18 cellular contexts compared by ENCODE assay signal in genomic region chr15:48421362-48421761, GRCh38.
"Had no signal": no experiment of that assay in that cellular context is flagged by ENCODE, and none has a peak within 500 bp of the region (broad histone marks: within the 10 kb centered on the region; RNA-seq: fewer than 3 reads in every experiment).

No MANE protein-coding gene starts in this region.

- H3K4me1 ChIP-seq: colonic mucosa, right atrium auricular region had no signal

- FAIRE-seq: endothelial cell of umbilical vein, islet of Langerhans had no signal

- H3K4me3 Mint-ChIP-seq: naive thymus-derived CD4-positive, alpha-beta T cell; nephron progenitor cell had no signal

- H3K4me2 ChIP-seq: smooth muscle cell had no signal

- H3K4me3 ChIP-seq: colonic mucosa, ovary, right atrium auricular region, smooth muscle cell, suprapubic skin, tibial artery, upper lobe of left lung had no signal

- H3K27ac ChIP-seq: colonic mucosa, foreskin keratinocyte, neutrophil, right atrium auricular region, suprapubic skin, tibial artery, upper lobe of left lung had no signal

- H3K36me3 ChIP-seq: colonic mucosa had no signal

- H3K36me3 Mint-ChIP-seq: naive thymus-derived CD4-positive, alpha-beta T cell had no signal

- H3K27ac Mint-ChIP-seq: naive thymus-derived CD4-positive, alpha-beta T cell; nephron progenitor cell had no signal

- H3K27me3 ChIP-seq: colonic mucosa, foreskin keratinocyte, neutrophil, ovary, right atrium auricular region, suprapubic skin, tibial artery, upper lobe of left lung had no signal

- DNase-seq: colonic mucosa; dermis blood vessel endothelial cell; erythroblast; foreskin keratinocyte; kidney glomerular epithelial cell; naive thymus-derived CD4-positive, alpha-beta T cell; nephron progenitor cell; ovary; stimulated activated CD4-positive, alpha-beta T cell treated with anti-CD3 and anti-CD28 coated beads, Interleukin-2, amount 100 ng/mL, for 48 hours; stimulated activated naive CD4-positive, alpha-beta T cell treated with Interleukin-2 at 50 U/mL for 16 hours; tibial artery; upper lobe of left lung had no signal

- ATAC-seq: foreskin keratinocyte; naive thymus-derived CD4-positive, alpha-beta T cell had no signal

- H3K9me3 ChIP-seq: colonic mucosa, neutrophil, ovary, right atrium auricular region, suprapubic skin, tibial artery, upper lobe of left lung had no signal

- H3K9me3 Mint-ChIP-seq: naive thymus-derived CD4-positive, alpha-beta T cell; nephron progenitor cell had no signal
